ENCODE assay signal across 11 cellular contexts in genomic region chrX:154123241-154124219, GRCh38. TPM values are rescaled to one million over a fixed set of nuclear protein-coding genes. Genes with fewer than 3 reads are reported as not detected.
DNase-seq lines count a peak whose midpoint lies in the region; ATAC-seq and TF ChIP-seq lines count a peak whose summit lies in the region.
"Had no signal": no experiment of that assay in that cellular context is flagged by ENCODE, and none has a peak within 500 bp of the region (broad histone marks: within the 10 kb centered on the region; RNA-seq: fewer than 3 reads in every experiment).

No MANE protein-coding gene starts in this region.

- peaks cover 9% of the 10 kb centered on the region for H3K4me1 ChIP-seq in effector memory CD4-positive, alpha-beta T cell (ENCODE audit: control insufficient read depth, insufficient read depth, low read length, poor library complexity, severe bottlenecking)

- no peaks in the 10 kb centered on the region for H3K36me3 Mint-ChIP-seq in stimulated activated memory B cell treated with anti-CD40 and anti-IgM and Interleukin-4, amounts not matched to agents 10 μg/mL and 1 μg/mL and 100 μg/mL, for 72 hours

- TF ChIP-seq CTCF in omental fat pad (IDR thresholded peaks at IDR 0.05): no peak

- no peaks in the 10 kb centered on the region for H3K9me3 Mint-ChIP-seq in stimulated activated memory B cell treated with anti-CD40 and anti-IgM and Interleukin-4, amounts not matched to agents 10 μg/mL and 1 μg/mL and 100 μg/mL, for 72 hours

- peaks cover 6% of the 10 kb centered on the region for H3K4me1 Mint-ChIP-seq in stimulated activated memory B cell treated with anti-CD40 and anti-IgM and Interleukin-4, amounts not matched to agents 10 μg/mL and 1 μg/mL and 100 μg/mL, for 72 hours

- peak overlapping the region; percentile 46 for H3K27ac Mint-ChIP-seq in stimulated activated memory B cell treated with anti-CD40 and anti-IgM and Interleukin-4, amounts not matched to agents 10 μg/mL and 1 μg/mL and 100 μg/mL, for 72 hours

- DNase-seq in activated T-cell treated with anti-CD3 and anti-CD28 coated beads for 1 hour (ENCODE audit: low read depth) (peak; percentile 7), SW480 (ENCODE audit: low spot score) (peak; percentile 53), omental fat pad (ENCODE audit: low spot score) (no peak), kidney tubule cell (ENCODE audit: low spot score) (no peak)
- no peak for DNase-seq in activated T-cell treated with anti-CD3 and anti-CD28 coated beads, Interleukin-2, amount 50 U/mL, for 1 hour
- DNase-seq in effector memory CD4-positive, alpha-beta T cell: peak; percentile 14 to 34 (median 18)

- H3K4me3 ChIP-seq in effector memory CD4-positive, alpha-beta T cell (ENCODE audit: insufficient read depth, low read depth, low read length, poor library complexity, severe bottlenecking): no peak overlapping the region
- H3K4me3 ChIP-seq: SK-N-MC had no signal

- no peaks in the 10 kb centered on the region for H3K27me3 ChIP-seq in effector memory CD4-positive, alpha-beta T cell (replicated peaks; ENCODE audit: control insufficient read depth, insufficient read depth, low read length, poor library complexity, severe bottlenecking)

- ATAC-seq in stimulated activated memory B cell treated with anti-CD40 and anti-IgM and Interleukin-4, amounts not matched to agents 10 μg/mL and 1 μg/mL and 100 μg/mL, for 72 hours: peak; percentile 66
- ATAC-seq in omental fat pad (ENCODE audit: low FRiP score) (no peak), GM19328 (IDR thresholded peaks at IDR 0.05; ENCODE audit: unreplicated experiment) (no peak)

- H3K4me3 Mint-ChIP-seq in stimulated activated memory B cell treated with anti-CD40 and anti-IgM and Interleukin-4, amounts not matched to agents 10 μg/mL and 1 μg/mL and 100 μg/mL, for 72 hours: no peak overlapping the region

- no peaks in the 10 kb centered on the region for H3K36me3 ChIP-seq in effector memory CD4-positive, alpha-beta T cell (ENCODE audit: control insufficient read depth, insufficient read depth, low read length)

- no peaks in the 10 kb centered on the region for H3K27me3 Mint-ChIP-seq in stimulated activated memory B cell treated with anti-CD40 and anti-IgM and Interleukin-4, amounts not matched to agents 10 μg/mL and 1 μg/mL and 100 μg/mL, for 72 hours

- no peaks in the 10 kb centered on the region for H3K9me3 ChIP-seq in effector memory CD4-positive, alpha-beta T cell (ENCODE audit: control insufficient read depth, low read length)

- H3K27ac ChIP-seq in effector memory CD4-positive, alpha-beta T cell (ENCODE audit: insufficient read depth, low read length, poor library complexity, severe bottlenecking): no peak overlapping the region
- H3K27ac ChIP-seq: SK-N-MC had no signal

RNA-seq across cellular contexts. Expression of gene OPN1LW, which starts 20.5 kb away (rescaled TPM):
- not detected for total RNA-seq in omental fat pad
- total RNA-seq: H1, renal cortical epithelial cell had no signal

RNA-seq across cellular contexts. Expression of gene MECP2, which starts 26.0 kb away (rescaled TPM):
- total RNA-seq in omental fat pad: 10 to 100 TPM; 48.8 to 66.7 (median 56.0) TPM

RNA-seq across cellular contexts. Expression of gene OPN1MW, which starts 58.9 kb away (rescaled TPM):
- not detected for total RNA-seq in omental fat pad
- total RNA-seq: H1, renal cortical epithelial cell had no signal

Comparison
In these comparisons a context has a peak if more than half of its experiments do, and no peak if none do; other contexts are left out.
1. DNase-seq: peak in activated T-cell treated with anti-CD3 and anti-CD28 coated beads for 1 hour (single experiment), SW480 (single experiment) and effector memory CD4-positive, alpha-beta T cell (3 of 3); none in activated T-cell treated with anti-CD3 and anti-CD28 coated beads, Interleukin-2, amount 50 U/mL, for 1 hour (single experiment), omental fat pad (single experiment) and kidney tubule cell (single experiment).